ENCODE assay signal across 18 cellular contexts in genomic region chr3:67082533-67083024, GRCh38.
DNase-seq lines count a peak whose midpoint lies in the region; ATAC-seq and TF ChIP-seq lines count a peak whose summit lies in the region.
"Had no signal": no experiment of that assay in that cellular context is flagged by ENCODE, and none has a peak within 500 bp of the region (broad histone marks: within the 10 kb centered on the region; RNA-seq: fewer than 3 reads in every experiment).

No MANE protein-coding gene starts in this region.

- H3K27ac ChIP-seq in foreskin keratinocyte = no peak overlapping the region
- H3K27ac ChIP-seq: cardiac muscle cell, psoas muscle, uterus had no signal

- H3K4me1 ChIP-seq in foreskin keratinocyte = no peaks in the 10 kb centered on the region
- H3K4me1 ChIP-seq: psoas muscle, uterus had no signal

- CTCF ChIA-PET in activated CD4-positive, alpha-beta T cell treated with anti-CD3 and anti-CD28 coated beads, Interleukin-2, amount 10 ng/mL, durations not matched to agents 7 days and 5 days (lab: Charles Lee) = interaction anchor here (1.1 kb wide), 1 partner anchor 85 kb away, joined by 3 read pairs; the partner anchor contains the start of gene KBTBD8
- CTCF ChIA-PET in activated CD8-positive, alpha-beta T cell treated with anti-CD3 and anti-CD28 coated beads for 36 hours (lab: Charles Lee) = interaction anchor here (1.6 to 2.9 kb wide), 3 partner anchors 31 to 145 kb away, joined by 4 to 10 read pairs (median 6); no protein-coding TSS in a partner anchor

- POLR2A ChIA-PET in activated CD4-positive, alpha-beta T cell treated with anti-CD3 and anti-CD28 coated beads, Interleukin-2, amount 10 ng/mL, durations not matched to agents 7 days and 5 days (lab: Charles Lee) = no interaction called here
- POLR2A ChIA-PET in activated CD8-positive, alpha-beta T cell treated with anti-CD3 and anti-CD28 coated beads for 36 hours (lab: Charles Lee) = no interaction called here
- POLR2A ChIA-PET in naive thymus-derived CD8-positive, alpha-beta T cell (lab: Charles Lee) = no interaction called here

- H3K27ac Mint-ChIP-seq in activated CD4-positive, alpha-beta T cell treated with anti-CD3 and anti-CD28 coated beads, Interleukin-2, amount 10 ng/mL, durations not matched to agents 7 days and 5 days = peak overlapping the region; percentile 92
- peak overlapping the region; percentile 81; the same call in 1 of the 2 replicates for H3K27ac Mint-ChIP-seq in HFFc6
- H3K27ac Mint-ChIP-seq in activated CD8-positive, alpha-beta T cell treated with anti-CD3 and anti-CD28 coated beads for 36 hours = peak overlapping the region; percentile 90
- H3K27ac Mint-ChIP-seq in naive thymus-derived CD8-positive, alpha-beta T cell = peak overlapping the region; percentile 41 to 96 (median 86)

- ATAC-seq in activated CD8-positive, alpha-beta T cell treated with anti-CD3 and anti-CD28 coated beads for 36 hours = no peak
- ATAC-seq in naive thymus-derived CD8-positive, alpha-beta T cell = no peak
- no peak for ATAC-seq in foreskin keratinocyte
- ATAC-seq: K562, psoas muscle had no signal

- H3K27me3 ChIP-seq in foreskin keratinocyte = no peaks in the 10 kb centered on the region
- H3K27me3 ChIP-seq: cardiac muscle cell, uterus had no signal

- TF ChIP-seq CTCF in HFFc6 (IDR thresholded peaks at IDR 0.05) = no peak
- no peak for TF ChIP-seq CTCF in activated CD8-positive, alpha-beta T cell treated with anti-CD3 and anti-CD28 coated beads for 36 hours (IDR thresholded peaks at IDR 0.05)
- TF ChIP-seq CTCF in foreskin keratinocyte (conservative IDR thresholded peaks at IDR 0.05) = no peak

- H3K4me3 Mint-ChIP-seq in activated CD4-positive, alpha-beta T cell treated with anti-CD3 and anti-CD28 coated beads, Interleukin-2, amount 10 ng/mL, durations not matched to agents 7 days and 5 days = no peak overlapping the region
- H3K4me3 Mint-ChIP-seq in HFFc6 = no peak overlapping the region
- no peak overlapping the region for H3K4me3 Mint-ChIP-seq in activated CD8-positive, alpha-beta T cell treated with anti-CD3 and anti-CD28 coated beads for 36 hours
- peak overlapping the region in 8 of 10 donors; percentile 18 to 71 (median 44) for H3K4me3 Mint-ChIP-seq in naive thymus-derived CD8-positive, alpha-beta T cell
- H3K4me3 Mint-ChIP-seq: CD14-positive monocyte had no signal

- intact Hi-C loops in activated CD8-positive, alpha-beta T cell treated with anti-CD3 and anti-CD28 coated beads for 36 hours (cut with micrococcal nuclease) = no loop called here

- no peak for DNase-seq in activated CD4-positive, alpha-beta T cell treated with anti-CD3 and anti-CD28 coated beads, Interleukin-2, amount 10 ng/mL, durations not matched to agents 7 days and 5 days
- DNase-seq in activated CD4-positive, alpha-beta T cell treated with anti-CD3 and anti-CD28 coated beads for 1 hour = no peak
- DNase-seq in HFFc6 (no peak), NCI-H1048 (lab: John Stamatoyannopoulos, UW) (no peak), foreskin keratinocyte (no peak), NCI-H1694 (lab: John Stamatoyannopoulos, UW) (no peak)
- no peak for DNase-seq in activated CD8-positive, alpha-beta T cell treated with anti-CD3 and anti-CD28 coated beads for 36 hours
- no peak for DNase-seq in naive thymus-derived CD8-positive, alpha-beta T cell
- DNase-seq: left cardiac atrium, NCI-H1092 treated with DMSO at 0.1 percent for 48 hours, NCI-H2081 treated with DMSO at 0.1 percent for 48 hours, NCI-H446 treated with DMSO at 0.1 percent for 48 hours, psoas muscle, RPMI8226, uterus had no signal

- peaks cover 29% of the 10 kb centered on the region for H3K36me3 Mint-ChIP-seq in activated CD4-positive, alpha-beta T cell treated with anti-CD3 and anti-CD28 coated beads, Interleukin-2, amount 10 ng/mL, durations not matched to agents 7 days and 5 days (ENCODE audit: low read depth)
- peaks cover 13% of the 10 kb centered on the region for H3K36me3 Mint-ChIP-seq in HFFc6 (ENCODE audit: low read depth)
- peaks cover 34% of the 10 kb centered on the region for H3K36me3 Mint-ChIP-seq in activated CD8-positive, alpha-beta T cell treated with anti-CD3 and anti-CD28 coated beads for 36 hours (ENCODE audit: low read depth)
- peaks cover 0 to 51% (median 49%) of the 10 kb centered on the region in 3 donors for H3K36me3 Mint-ChIP-seq in naive thymus-derived CD8-positive, alpha-beta T cell
- H3K36me3 Mint-ChIP-seq: CD14-positive monocyte had no signal

- peaks cover 12% of the 10 kb centered on the region for H3K27me3 Mint-ChIP-seq in activated CD4-positive, alpha-beta T cell treated with anti-CD3 and anti-CD28 coated beads, Interleukin-2, amount 10 ng/mL, durations not matched to agents 7 days and 5 days
- no peaks in the 10 kb centered on the region for H3K27me3 Mint-ChIP-seq in HFFc6 (ENCODE audit: insufficient read depth)
- H3K27me3 Mint-ChIP-seq in activated CD8-positive, alpha-beta T cell treated with anti-CD3 and anti-CD28 coated beads for 36 hours = peaks cover 2% of the 10 kb centered on the region
- peaks cover 0 to 9% (median 0%) of the 10 kb centered on the region in 5 donors for H3K27me3 Mint-ChIP-seq in naive thymus-derived CD8-positive, alpha-beta T cell

- peaks cover 22% of the 10 kb centered on the region for H3K4me1 Mint-ChIP-seq in activated CD4-positive, alpha-beta T cell treated with anti-CD3 and anti-CD28 coated beads, Interleukin-2, amount 10 ng/mL, durations not matched to agents 7 days and 5 days
- H3K4me1 Mint-ChIP-seq in HFFc6 (ENCODE audit: low read depth) = peaks cover 11% of the 10 kb centered on the region
- H3K4me1 Mint-ChIP-seq in activated CD8-positive, alpha-beta T cell treated with anti-CD3 and anti-CD28 coated beads for 36 hours (ENCODE audit: low read depth) = peaks cover 27% of the 10 kb centered on the region
- peaks cover 10 to 31% (median 25%) of the 10 kb centered on the region in 4 donors for H3K4me1 Mint-ChIP-seq in naive thymus-derived CD8-positive, alpha-beta T cell

- H3K9me3 Mint-ChIP-seq in activated CD4-positive, alpha-beta T cell treated with anti-CD3 and anti-CD28 coated beads, Interleukin-2, amount 10 ng/mL, durations not matched to agents 7 days and 5 days = peaks cover 41% of the 10 kb centered on the region
- peaks cover 8% of the 10 kb centered on the region; the same call in 1 of the 2 replicates for H3K9me3 Mint-ChIP-seq in HFFc6
- H3K9me3 Mint-ChIP-seq in activated CD8-positive, alpha-beta T cell treated with anti-CD3 and anti-CD28 coated beads for 36 hours = peaks cover 41% of the 10 kb centered on the region
- H3K9me3 Mint-ChIP-seq in naive thymus-derived CD8-positive, alpha-beta T cell = peaks cover 25 to 66% (median 42%) of the 10 kb centered on the region in 9 donors

Comparison
In these comparisons a context has a peak if more than half of its experiments do, and no peak if none do; other contexts are left out.
1. H3K4me3 Mint-ChIP-seq: peak in naive thymus-derived CD8-positive, alpha-beta T cell (8 of 10); none in activated CD4-positive, alpha-beta T cell treated with anti-CD3 and anti-CD28 coated beads, Interleukin-2, amount 10 ng/mL, durations not matched to agents 7 days and 5 days (single experiment), HFFc6 (single experiment) and activated CD8-positive, alpha-beta T cell treated with anti-CD3 and anti-CD28 coated beads for 36 hours (single experiment).
2. Peak in every context shown above with its lines, with median percentiles within 50 percentile points of each other: H3K27ac Mint-ChIP-seq.